In the genomic region with DNA sequence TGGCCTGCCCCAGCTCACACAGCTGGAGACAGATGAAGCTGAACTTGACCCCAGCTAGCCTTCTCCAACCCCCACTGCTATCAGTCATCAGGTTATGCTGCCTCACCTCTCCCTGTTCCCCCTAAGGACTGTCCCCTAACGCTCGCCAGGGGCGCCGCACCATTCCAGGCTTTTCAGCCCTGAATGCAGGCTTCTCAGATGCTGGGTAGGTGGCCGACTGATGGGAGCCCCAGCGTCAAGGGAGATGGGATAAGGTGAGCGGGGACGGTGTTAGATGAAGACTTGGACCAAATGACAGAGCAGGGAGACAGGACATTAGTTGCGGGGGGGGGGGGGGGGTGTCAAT, we compare ENCODE assay signal across 9 cellular contexts. TPM values are rescaled to one million over a fixed set of nuclear protein-coding genes. Genes with fewer than 3 reads are reported as not detected.
DNase-seq lines count a peak whose midpoint lies in the region; ATAC-seq, FAIRE-seq and TF ChIP-seq lines count a peak whose summit lies in the region.
"Had no signal": no experiment of that assay in that cellular context is flagged by ENCODE, and none has a peak within 500 bp of the region (broad histone marks: within the 10 kb centered on the region; RNA-seq: fewer than 3 reads in every experiment).

No MANE protein-coding gene starts in this region.

- peaks cover 4% of the 10 kb centered on the region for H3K4me1 Mint-ChIP-seq in CD4-positive, alpha-beta T cell (ENCODE audit: low read depth)

- ATAC-seq in CD4-positive, alpha-beta T cell (ENCODE audit: poor library complexity): no peak
- ATAC-seq in GM21526 (IDR thresholded peaks at IDR 0.05; ENCODE audit: low FRiP score, unreplicated experiment) (no peak), HG03457 (IDR thresholded peaks at IDR 0.05; ENCODE audit: unreplicated experiment) (no peak), left colon (no peak)

- no peak for TF ChIP-seq RAD21 in neural cell (conservative IDR thresholded peaks at IDR 0.05)

- peak overlapping the region; percentile 58 for H3K4me3 ChIP-seq in HUES64 (ENCODE audit: low read length)
- H3K4me3 ChIP-seq in bronchial epithelial cell (ENCODE audit: low read depth, low read length): peak overlapping the region; percentile 37
- peak overlapping the region; percentile 64 for H3K4me3 ChIP-seq in neural cell (ENCODE audit: low read length)

- FAIRE-seq in bronchial epithelial cell (lab: Jason Lieb, UNC): no peak

- H3K9me3 Mint-ChIP-seq in CD4-positive, alpha-beta T cell: no peaks in the 10 kb centered on the region

- H3K27ac ChIP-seq in CD4-positive, alpha-beta T cell (ENCODE audit: low read depth, low read length): no peak overlapping the region
- no peak overlapping the region for H3K27ac ChIP-seq in HUES64 (ENCODE audit: low read depth, low read length)
- H3K27ac ChIP-seq in neural cell (ENCODE audit: low read length): no peak overlapping the region

- POLR2A ChIA-PET in CD4-positive, alpha-beta T cell (lab: Charles Lee): interaction anchor here (1.2 kb wide), 1 partner anchor 75 kb away, joined by 3 read pairs; no protein-coding TSS in a partner anchor

- peak overlapping the region; percentile 36 for H3K4me3 Mint-ChIP-seq in CD4-positive, alpha-beta T cell

- no peaks in the 10 kb centered on the region for H3K36me3 Mint-ChIP-seq in CD4-positive, alpha-beta T cell (ENCODE audit: low read depth)

- no peak for TF ChIP-seq EP300 in neural cell (conservative IDR thresholded peaks at IDR 0.05; ENCODE audit: poor library complexity, severe bottlenecking)

- H3K27ac Mint-ChIP-seq in CD4-positive, alpha-beta T cell: no peak overlapping the region

- H4K20me1 ChIP-seq in neural cell (ENCODE audit: insufficient read depth): no peaks in the 10 kb centered on the region

- H2AFZ ChIP-seq in neural cell (ENCODE audit: low read depth, low read length): no peak overlapping the region

- CTCF ChIA-PET in CD4-positive, alpha-beta T cell (lab: Charles Lee): interaction anchor here (0.7 to 1.3 kb wide), 4 partner anchors 9 to 455 kb away, joined by 3 to 5 read pairs (median 3); a partner anchor contains a TSS

- 53% methylated on average over 9 of the region's 9 CpGs for WGBS in HUES64

- H3K36me3 ChIP-seq in HUES64 (ENCODE audit: insufficient read depth, low read length): no peaks in the 10 kb centered on the region
- no peaks in the 10 kb centered on the region for H3K36me3 ChIP-seq in bronchial epithelial cell (ENCODE audit: control insufficient read depth, insufficient read depth, low read length)
- no peaks in the 10 kb centered on the region for H3K36me3 ChIP-seq in neural cell (ENCODE audit: insufficient read depth, low read length)

- no peaks in the 10 kb centered on the region for H3F3A ChIP-seq in neural cell (ENCODE audit: insufficient read depth, low read length, poor library complexity, severe bottlenecking)

- no peaks in the 10 kb centered on the region for H3K9me3 ChIP-seq in CD4-positive, alpha-beta T cell (ENCODE audit: control insufficient read depth, low read length)
- no peaks in the 10 kb centered on the region for H3K9me3 ChIP-seq in HUES64 (ENCODE audit: insufficient read depth, low read depth, low read length)
- H3K9me3 ChIP-seq in neural cell (ENCODE audit: low read length): no peaks in the 10 kb centered on the region

- H3K9ac ChIP-seq in HUES64 (ENCODE audit: low read depth, low read length): no peak overlapping the region
- H3K9ac ChIP-seq in neural cell (ENCODE audit: low read length): no peak overlapping the region

- no peaks in the 10 kb centered on the region for H3K79me2 ChIP-seq in neural cell (replicated peaks; ENCODE audit: insufficient read depth, low read length)

- no peaks in the 10 kb centered on the region for H3K27me3 ChIP-seq in CD4-positive, alpha-beta T cell (ENCODE audit: control insufficient read depth, insufficient read depth, low read length)
- peaks cover 10% of the 10 kb centered on the region for H3K27me3 ChIP-seq in HUES64 (ENCODE audit: insufficient read depth, low read length)
- H3K27me3 ChIP-seq in bronchial epithelial cell (ENCODE audit: control insufficient read depth, insufficient read depth, low read length): no peaks in the 10 kb centered on the region
- no peaks in the 10 kb centered on the region for H3K27me3 ChIP-seq in neural cell (ENCODE audit: insufficient read depth, low read depth, low read length)

- intact Hi-C loops in CD4-positive, alpha-beta T cell (cut with DNase I, micrococcal nuclease): loop anchor here in 1 of 2 experiments (10.0 kb wide), 1 partner anchor 460 kb away; a partner anchor contains a TSS
- intact Hi-C loops in left colon (cut with DNase I, micrococcal nuclease): loop anchor here in 1 of 2 donors (10.0 kb wide), 1 partner anchor 460 kb away; a partner anchor contains a TSS

- DNase-seq in CD4-positive, alpha-beta T cell: no peak
- DNase-seq in bronchial epithelial cell (ENCODE audit: low read depth) (no peak), OCI-M1 (lab: John Stamatoyannopoulos, UW) (no peak), left colon (no peak)

- no peak overlapping the region for H3K4me2 ChIP-seq in neural cell (ENCODE audit: low read length)

- 0 out of 2 replicates have a peak, but pooled peaks cover 3% of the 10 kb centered on the region for H3K4me1 ChIP-seq in HUES64 (ENCODE audit: insufficient read depth, low read length)

- no peaks in the 10 kb centered on the region for H3K9me2 ChIP-seq in neural cell (ENCODE audit: insufficient read depth, low read length)

- peaks cover 11% of the 10 kb centered on the region for H3K27me3 Mint-ChIP-seq in CD4-positive, alpha-beta T cell

- no peak for TF ChIP-seq CTCF in CD4-positive, alpha-beta T cell (IDR thresholded peaks at IDR 0.05)
- TF ChIP-seq CTCF in bronchial epithelial cell (IDR thresholded peaks at IDR 0.05; ENCODE audit: insufficient read depth, low read length, severe bottlenecking): no peak
- TF ChIP-seq CTCF in neural cell (IDR thresholded peaks at IDR 0.05; ENCODE audit: poor library complexity, severe bottlenecking): no peak

TF ChIP-seq in neural cell, 6 proteins besides CTCF, POLR2A, EP300 and RAD21:
- TF ChIP-seq TAF1 (IDR thresholded peaks at IDR 0.05; ENCODE audit: low read depth) (no peak), EZH2 (IDR thresholded peaks at IDR 0.05; ENCODE audit: borderline replicate concordance, insufficient read depth, low read length, poor library complexity, severe bottlenecking) (no peak), POLR2AphosphoS5 (IDR thresholded peaks at IDR 0.05) (no peak), SMC3 (conservative IDR thresholded peaks at IDR 0.05; ENCODE audit: poor library complexity) (no peak), MXI1 (conservative IDR thresholded peaks at IDR 0.05; ENCODE audit: poor library complexity, severe bottlenecking) (no peak)
- TF ChIP-seq, protein P1, sequence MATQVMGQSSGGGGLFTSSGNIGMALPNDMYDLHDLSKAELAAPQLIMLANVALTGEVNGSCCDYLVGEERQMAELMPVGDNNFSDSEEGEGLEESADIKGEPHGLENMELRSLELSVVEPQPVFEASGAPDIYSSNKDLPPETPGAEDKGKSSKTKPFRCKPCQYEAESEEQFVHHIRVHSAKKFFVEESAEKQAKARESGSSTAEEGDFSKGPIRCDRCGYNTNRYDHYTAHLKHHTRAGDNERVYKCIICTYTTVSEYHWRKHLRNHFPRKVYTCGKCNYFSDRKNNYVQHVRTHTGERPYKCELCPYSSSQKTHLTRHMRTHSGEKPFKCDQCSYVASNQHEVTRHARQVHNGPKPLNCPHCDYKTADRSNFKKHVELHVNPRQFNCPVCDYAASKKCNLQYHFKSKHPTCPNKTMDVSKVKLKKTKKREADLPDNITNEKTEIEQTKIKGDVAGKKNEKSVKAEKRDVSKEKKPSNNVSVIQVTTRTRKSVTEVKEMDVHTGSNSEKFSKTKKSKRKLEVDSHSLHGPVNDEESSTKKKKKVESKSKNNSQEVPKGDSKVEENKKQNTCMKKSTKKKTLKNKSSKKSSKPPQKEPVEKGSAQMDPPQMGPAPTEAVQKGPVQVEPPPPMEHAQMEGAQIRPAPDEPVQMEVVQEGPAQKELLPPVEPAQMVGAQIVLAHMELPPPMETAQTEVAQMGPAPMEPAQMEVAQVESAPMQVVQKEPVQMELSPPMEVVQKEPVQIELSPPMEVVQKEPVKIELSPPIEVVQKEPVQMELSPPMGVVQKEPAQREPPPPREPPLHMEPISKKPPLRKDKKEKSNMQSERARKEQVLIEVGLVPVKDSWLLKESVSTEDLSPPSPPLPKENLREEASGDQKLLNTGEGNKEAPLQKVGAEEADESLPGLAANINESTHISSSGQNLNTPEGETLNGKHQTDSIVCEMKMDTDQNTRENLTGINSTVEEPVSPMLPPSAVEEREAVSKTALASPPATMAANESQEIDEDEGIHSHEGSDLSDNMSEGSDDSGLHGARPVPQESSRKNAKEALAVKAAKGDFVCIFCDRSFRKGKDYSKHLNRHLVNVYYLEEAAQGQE (IDR thresholded peaks at IDR 0.05; ENCODE audit: borderline replicate concordance): no peak

RNA-seq across cellular contexts. Expression of a gene that starts 15.8 kb away (rescaled TPM):
- not detected for total RNA-seq in CD4-positive, alpha-beta T cell
- 0.10 TPM for polyA plus RNA-seq in HUES64 (2013, experiment 1 of 2)
- 0.06 TPM for polyA plus RNA-seq in HUES64 (2013, experiment 2 of 2)
- not detected in 2 replicates for total RNA-seq in bronchial epithelial cell
- not detected in 2 replicates for polyA plus RNA-seq in neural cell
- polyA minus RNA-seq in neural cell: not detected in 2 replicates
- not detected for total RNA-seq in left colon
- total RNA-seq: mononuclear cell had no signal
